ENCODE assay signal across 8 cellular contexts in genomic region chr1:30929135-30929889, GRCh38. TPM values are rescaled to one million over a fixed set of nuclear protein-coding genes. Genes with fewer than 3 reads are reported as not detected.
DNase-seq lines count a peak whose midpoint lies in the region; ATAC-seq and TF ChIP-seq lines count a peak whose summit lies in the region.

No MANE protein-coding gene starts in this region.

- no peak overlapping the region for H3K4me3 Mint-ChIP-seq in neural progenitor cell

- no peaks in the 10 kb centered on the region for H3K27me3 ChIP-seq in neural progenitor cell

- no peak overlapping the region for H3K27ac ChIP-seq in neural progenitor cell

- H3K36me3 Mint-ChIP-seq in neural progenitor cell, result peaks cover 9% of the 10 kb centered on the region

- peak; percentile 70 for TF ChIP-seq CTCF in GM13976 (IDR thresholded peaks at IDR 0.05; ENCODE audit: borderline replicate concordance, control extremely low read depth, extremely low read depth, insufficient read depth, missing control alignments)
- TF ChIP-seq CTCF in neural progenitor cell (IDR thresholded peaks at IDR 0.05), result peak; percentile 79

- no peaks in the 10 kb centered on the region for H3K9me3 Mint-ChIP-seq in neural progenitor cell

- H3K27ac Mint-ChIP-seq in neural progenitor cell, result no peak overlapping the region

- H3K9me3 ChIP-seq in neural progenitor cell (ENCODE audit: low read depth), result no peaks in the 10 kb centered on the region

- H3F3A ChIP-seq in neural progenitor cell (ENCODE audit: low read depth), result peaks cover 49% of the 10 kb centered on the region

- H3K4me2 ChIP-seq in neural progenitor cell, result no peak overlapping the region

- H3K36me3 ChIP-seq in neural progenitor cell, result peaks cover 4% of the 10 kb centered on the region

- H3K9ac ChIP-seq in neural progenitor cell, result no peak overlapping the region

- H3K4me1 Mint-ChIP-seq in neural progenitor cell, result peaks cover 22% of the 10 kb centered on the region

- ATAC-seq in GM18867 (IDR thresholded peaks at IDR 0.05; ENCODE audit: unreplicated experiment) (no peak), HG02852 (IDR thresholded peaks at IDR 0.05; ENCODE audit: unreplicated experiment) (no peak)

- peaks cover 52% of the 10 kb centered on the region for H4K20me1 ChIP-seq in neural progenitor cell (ENCODE audit: low read depth)

- no peaks in the 10 kb centered on the region for H3K79me2 ChIP-seq in neural progenitor cell (ENCODE audit: low read depth)

- H3K4me3 ChIP-seq in neural progenitor cell, result no peak overlapping the region

- no peak overlapping the region for H2AFZ ChIP-seq in neural progenitor cell (replicated peaks)

- no peaks in the 10 kb centered on the region for H3K4me1 ChIP-seq in neural progenitor cell

- peak; percentile 71 for DNase-seq in AG08395 (ENCODE audit: low spot score)
- DNase-seq in GM13976 (ENCODE audit: low spot score), result peak; percentile 65
- peak; percentile 48 for DNase-seq in NCI-H69 (lab: John Stamatoyannopoulos, UW)
- peak; percentile 19 for DNase-seq in activated CD8-positive, alpha-beta memory T cell treated with anti-CD3 and anti-CD28 coated beads, Interleukin-2, amount 50 U/mL, for 24 hours (ENCODE audit: extremely low read depth)
- peak; percentile 23 for DNase-seq in fibroblast of gingiva (ENCODE audit: low read depth)
- peak; percentile 61 for DNase-seq in neural progenitor cell (ENCODE audit: low spot score)

- peaks cover 8% of the 10 kb centered on the region for H3K27me3 Mint-ChIP-seq in neural progenitor cell (ENCODE audit: insufficient read depth, low read depth)

- in situ Hi-C loops in GM13976 (cut with MboI; ENCODE audit: low sequenced_read_pairs, unreplicated experiment), result no loop called here

RNA-seq across cellular contexts. Expression of gene SDC3, which starts 20.8 kb away (rescaled TPM):
- 23.0 and 45.1 TPM in 2 replicates for total RNA-seq in neural progenitor cell (ENCODE audit: low replicate concordance)

Comparison
In these comparisons a context has a peak if more than half of its experiments do, and no peak if none do; other contexts are left out.
1. DNase-seq: peak in every context shown above with its lines; median percentile 71 in AG08395; 65 in GM13976; 61 in neural progenitor cell; 48 in NCI-H69; 23 in fibroblast of gingiva; 19 in activated CD8-positive, alpha-beta memory T cell treated with anti-CD3 and anti-CD28 coated beads, Interleukin-2, amount 50 U/mL, for 24 hours.